Comparison of ENCODE assay signal across 8 cellular contexts in genomic region chr21:33491373-33492102, GRCh38. TPM values are rescaled to one million over a fixed set of nuclear protein-coding genes. Genes with fewer than 3 reads are reported as not detected.
DNase-seq lines count a peak whose midpoint lies in the region; ATAC-seq and TF ChIP-seq lines count a peak whose summit lies in the region.

Gene DNAJC28, minus strand, starts transcription at chr21:33491716. Its CDS starts 2,323 bp downstream, at chr21:33489393.

- H3K9ac ChIP-seq in IMR-90 (ENCODE audit: low read depth, low read length) (peak within 1 kb of the TSS; percentile 94), mucosa of stomach (ENCODE audit: low read length) (peak within 1 kb of the TSS; percentile 78)

- POLR2A ChIA-PET in IMR-90 (lab: Charles Lee; ENCODE audit: unreplicated experiment): interaction anchor here (0.6 to 1.1 kb wide), 2 partner anchors 12 to 712 kb away, joined by 5 to 8 read pairs; partner anchors contain the start of gene TMEM50B

- DNase-seq in DMS153 (lab: John Stamatoyannopoulos, UW) (peak; percentile 74), IMR-90 (peak; percentile 89), OCI-M2 (lab: John Stamatoyannopoulos, UW; ENCODE audit: unreplicated experiment) (peak; percentile 96)
- peak; percentile 98 for DNase-seq in activated T-cell treated with anti-CD3 and anti-CD28 coated beads, Interleukin-2, amount 50 U/mL, for 24 hours
- DNase-seq in stimulated activated CD8-positive, alpha-beta memory T cell treated with anti-CD3 and anti-CD28 coated beads, Interleukin-7, amount 100 ng/mL, for 1 hour (ENCODE audit: low read depth in 2 of 2): peak; percentile 90 to 91

- H3K4me1 ChIP-seq in IMR-90 (ENCODE audit: control insufficient read depth, insufficient read depth, low read length) (peaks cover 3% of the 10 kb centered on the region; the same call in 1 of the 2 replicates), esophagus (ENCODE audit: control insufficient read depth in 2 of 2, insufficient read depth in 2 of 2, low read length in 1 of 2) (peaks cover 0 to 2% of the 10 kb centered on the region in 2 donors), mucosa of stomach (ENCODE audit: control insufficient read depth, insufficient read depth, low read length) (no peaks in the 10 kb centered on the region)

- H2BK120ac ChIP-seq in IMR-90 (ENCODE audit: low read depth, low read length): peak within 1 kb of the TSS; percentile 89; the same call in 1 of the 2 replicates

- H2BK15ac ChIP-seq in IMR-90 (ENCODE audit: low read depth, low read length): peak within 1 kb of the TSS; percentile 90; the same call in 2 of the 3 replicates

- H3K14ac ChIP-seq in IMR-90 (replicated peaks; ENCODE audit: low read depth, low read length): peak within 1 kb of the TSS; percentile 96

- H3K36me3 ChIP-seq in IMR-90 (ENCODE audit: control insufficient read depth, insufficient read depth, low read length) (no peaks in the 10 kb centered on the region), esophagus (ENCODE audit: control insufficient read depth in 2 of 2, insufficient read depth in 2 of 2, low read length in 1 of 2) (no peaks in the 10 kb centered on the region), mucosa of stomach (ENCODE audit: control insufficient read depth, insufficient read depth, low read length) (no peaks in the 10 kb centered on the region)

- H3K4me3 ChIP-seq in IMR-90 (ENCODE audit: insufficient read depth, low read depth, low read length): peak within 1 kb of the TSS; percentile 82
- H3K4me3 ChIP-seq in esophagus (ENCODE audit: low read depth in 1 of 2, low read length in 2 of 2): peak within 1 kb of the TSS; percentile 69 to 76
- H3K4me3 ChIP-seq in mucosa of stomach (ENCODE audit: low read length): peak within 1 kb of the TSS; percentile 86

- peak within 1 kb of the TSS; percentile 93 for H3K23ac ChIP-seq in IMR-90 (ENCODE audit: low read depth, low read length)

- H3K27me3 ChIP-seq in IMR-90 (ENCODE audit: control insufficient read depth, insufficient read depth, low read length): peaks cover 8% of the 10 kb centered on the region; the same call in 1 of the 2 replicates
- no peaks in the 10 kb centered on the region for H3K27me3 ChIP-seq in esophagus (ENCODE audit: control insufficient read depth in 1 of 2, insufficient read depth in 2 of 2, low read length in 2 of 2)
- H3K27me3 ChIP-seq in mucosa of stomach (ENCODE audit: control insufficient read depth, insufficient read depth, low read length): no peaks in the 10 kb centered on the region

- peak within 1 kb of the TSS; percentile 87 for H4K91ac ChIP-seq in IMR-90 (ENCODE audit: insufficient read depth, low read depth, low read length)

- no peaks in the 10 kb centered on the region for H4K20me1 ChIP-seq in IMR-90 (ENCODE audit: insufficient read depth, low read length)

- H3K9me3 Mint-ChIP-seq in activated T-cell treated with anti-CD3 and anti-CD28 coated beads, Interleukin-2, amount 50 U/mL, for 24 hours: no peaks in the 10 kb centered on the region

- TF ChIP-seq POLR2A in IMR-90 (IDR thresholded peaks at IDR 0.05; ENCODE audit: low read depth, low read length): no peak; the same call in 1 of the 2 replicates

- no peak for TF ChIP-seq RAD21 in IMR-90 (IDR thresholded peaks at IDR 0.05; ENCODE audit: low read length)

- 0 out of 2 replicates have a peak, but pooled peaks cover 4% of the 10 kb centered on the region for H3K9me1 ChIP-seq in IMR-90 (ENCODE audit: insufficient read depth, low read length)

- dilution Hi-C loops in IMR-90 (cut with HindIII; ENCODE audit: low sequenced_read_pairs, unreplicated experiment): no loop called here

- peak within 1 kb of the TSS; percentile 89 for H3K4ac ChIP-seq in IMR-90 (ENCODE audit: low read depth, low read length)

- H3K27ac ChIP-seq in IMR-90 (ENCODE audit: insufficient read depth, low read length) (peak within 1 kb of the TSS; percentile 90), esophagus (ENCODE audit: low read depth in 2 of 2, low read length in 1 of 2) (peak within 1 kb of the TSS; percentile 40 to 84)

- intact Hi-C loops in IMR-90 (cut with micrococcal nuclease): no loop called here

- peak within 1 kb of the TSS; percentile 92 for H3K27ac Mint-ChIP-seq in activated T-cell treated with anti-CD3 and anti-CD28 coated beads, Interleukin-2, amount 50 U/mL, for 24 hours

- peak within 1 kb of the TSS; percentile 69; the same call in 1 of the 2 replicates for H2BK20ac ChIP-seq in IMR-90 (ENCODE audit: low read depth, low read length)

- peak within 1 kb of the TSS; percentile 98 for H2AFZ ChIP-seq in IMR-90 (replicated peaks; ENCODE audit: low read length, poor library complexity)

- peak; percentile 96 for ATAC-seq in GM21529 (IDR thresholded peaks at IDR 0.05; ENCODE audit: unreplicated experiment)
- ATAC-seq in IMR-90 (ENCODE audit: low read depth): peak; percentile 100

- H4K8ac ChIP-seq in IMR-90 (ENCODE audit: low read depth in 2 of 2, low read length in 2 of 2): peak within 1 kb of the TSS; percentile 86 to 96

- H2AK5ac ChIP-seq in IMR-90 (ENCODE audit: low read depth, low read length): no peak within 1 kb of the TSS

- WGBS in IMR-90 (ENCODE audit: extremely low coverage in 2 of 2, insufficient read length in 1 of 2), 2 experiments: 0% methylated on average over 15 of the region's 52 CpGs; no CpG with 5 or more reads in 1 of the 2 experiments
- 0 to 1% methylated on average over 52 of the region's 52 CpGs for WGBS in esophagus, 2 donors

- H2AK9ac ChIP-seq in IMR-90 (replicated peaks; ENCODE audit: low read depth, low read length, poor library complexity): peak within 1 kb of the TSS; percentile 79

- in situ Hi-C loops in IMR-90 (cut with MboI; ENCODE audit: low sequenced_read_pairs): no loop called here

- no peaks in the 10 kb centered on the region for H3K36me3 Mint-ChIP-seq in activated T-cell treated with anti-CD3 and anti-CD28 coated beads, Interleukin-2, amount 50 U/mL, for 24 hours (ENCODE audit: low read depth)

- H3K27me3 Mint-ChIP-seq in activated T-cell treated with anti-CD3 and anti-CD28 coated beads, Interleukin-2, amount 50 U/mL, for 24 hours: no peaks in the 10 kb centered on the region

- peak within 1 kb of the TSS; percentile 88 for H4K5ac ChIP-seq in IMR-90 (ENCODE audit: low read depth, low read length)

- peaks cover 10% of the 10 kb centered on the region for H3K4me1 Mint-ChIP-seq in activated T-cell treated with anti-CD3 and anti-CD28 coated beads, Interleukin-2, amount 50 U/mL, for 24 hours (ENCODE audit: low read depth)

- H3K9me3 ChIP-seq in IMR-90 (ENCODE audit: control insufficient read depth, insufficient read depth, low read length): no peaks in the 10 kb centered on the region
- H3K9me3 ChIP-seq in esophagus (ENCODE audit: control insufficient read depth in 2 of 2, insufficient read depth in 1 of 2, low read depth in 1 of 2, low read length in 1 of 2): no peaks in the 10 kb centered on the region
- H3K9me3 ChIP-seq in mucosa of stomach (ENCODE audit: control insufficient read depth, low read length): no peaks in the 10 kb centered on the region

- peak within 1 kb of the TSS; percentile 83 for H3K4me3 Mint-ChIP-seq in activated T-cell treated with anti-CD3 and anti-CD28 coated beads, Interleukin-2, amount 50 U/mL, for 24 hours

- 0 out of 4 replicates have a peak, but pooled peaks cover 0 to 2% of the 10 kb centered on the region in 2 experiments for H3K79me1 ChIP-seq in IMR-90 (ENCODE audit: low read depth in 1 of 2, low read length in 2 of 2)

- H3K4me2 ChIP-seq in IMR-90 (ENCODE audit: low read depth, low read length): peak within 1 kb of the TSS; percentile 97

- no peak for TF ChIP-seq CTCF in IMR-90 (conservative IDR thresholded peaks at IDR 0.05; ENCODE audit: low read depth, low read length)

- H3K56ac ChIP-seq in IMR-90 (ENCODE audit: extremely low read depth, insufficient read depth, low read length): peak within 1 kb of the TSS; percentile 89

- peak within 1 kb of the TSS; percentile 88 for H2BK5ac ChIP-seq in IMR-90 (ENCODE audit: low read depth, low read length, poor library complexity, severe bottlenecking)

- peak within 1 kb of the TSS; percentile 87 for H3K18ac ChIP-seq in IMR-90 (ENCODE audit: low read depth, low read length)

- no TSS peak for BruUV-seq in IMR-90 (replicated peaks; lab: Mats Ljungman, UMichigan)

- CTCF ChIA-PET in IMR-90 (lab: Yijun Ruan, JAX): interaction anchor here (0.6 kb wide), 1 partner anchor 562 kb away, joined by 3 read pairs; no protein-coding TSS in a partner anchor

TF ChIP-seq in IMR-90, 13 proteins besides CTCF, POLR2A, EP300 and RAD21:
- TF ChIP-seq CHD1 (IDR thresholded peaks at IDR 0.05; ENCODE audit: low read depth, low read length) (peak; percentile 69; the same call in 1 of the 2 replicates), BHLHE40 (IDR thresholded peaks at IDR 0.05; ENCODE audit: low read depth, low read length) (peak; percentile 69), RFX5 (IDR thresholded peaks at IDR 0.05; ENCODE audit: low read depth, low read length) (no peak)
TF ChIP-seq in IMR-90: peak in this region for 2.

RNA-seq across cellular contexts. Expression of gene DNAJC28, which starts in this region (rescaled TPM):
- total RNA-seq in IMR-90 (2012; rRNA removed): 0.54 and 1.4 TPM in 2 replicates
- polyA plus RNA-seq in IMR-90 (2012; rRNA removed) (0.60 and 0.65 TPM in 2 replicates), esophagus (1 to 10 TPM; 1.2 to 1.4 TPM)
- 0.04 and 0.09 TPM in 2 replicates for polyA plus RNA-seq in IMR-90 (2012; cell fraction: cytosol; rRNA removed)
- polyA plus RNA-seq in IMR-90 (2012; cell fraction: nucleus; rRNA removed; ENCODE audit: low replicate concordance): 0.03 and 0.21 TPM in 2 replicates

Comparison
In these comparisons a context has a peak if more than half of its experiments do, and no peak if none do; other contexts are left out.
1. Peak in every context shown above with its lines: DNase-seq, ATAC-seq, H3K4me3 ChIP-seq and H3K27ac ChIP-seq.